Comparison of ENCODE assay signal across 8 cellular contexts in genomic region chr1:94481473-94481933, GRCh38.
A peak's percentile ranks its signal among the peaks of the same experiment; 100 is the strongest.
DNase-seq lines count a peak whose midpoint lies in the region; ATAC-seq and TF ChIP-seq lines count a peak whose summit lies in the region.

No MANE protein-coding gene starts in this region.

- H3K27ac Mint-ChIP-seq in activated T-cell treated with anti-CD3 and anti-CD28 coated beads, Interleukin-2, amount 50 U/mL, for 24 hours, result no peak overlapping the region

- no peaks in the 10 kb centered on the region for H3K9me3 Mint-ChIP-seq in activated T-cell treated with anti-CD3 and anti-CD28 coated beads, Interleukin-2, amount 50 U/mL, for 24 hours

- ATAC-seq in GM21390 (IDR thresholded peaks at IDR 0.05; ENCODE audit: unreplicated experiment), result peak; percentile 95

- H3K4me3 Mint-ChIP-seq in activated T-cell treated with anti-CD3 and anti-CD28 coated beads, Interleukin-2, amount 50 U/mL, for 24 hours, result no peak overlapping the region

- peak; percentile 72 for DNase-seq in Daoy (ENCODE audit: low read depth)
- peak; percentile 41 for DNase-seq in HS-27A (ENCODE audit: low read depth)
- peak; percentile 46 for DNase-seq in NOMO-1 treated with DMSO at 0.1 percent for 48 hours (lab: John Stamatoyannopoulos, UW; ENCODE audit: unreplicated experiment)
- peak; percentile 33 for DNase-seq in activated T-cell treated with anti-CD3 and anti-CD28 coated beads, Interleukin-2, amount 50 U/mL, for 24 hours
- peak; percentile 53 to 83 for DNase-seq in foreskin fibroblast
- DNase-seq in nucleus accumbens (lab: John Stamatoyannopoulos, UW), result peak in 47 of 56 donors; percentile 1 to 61 (median 14)
- DNase-seq in posterior vena cava (ENCODE audit: low spot score), result no peak

- peak; percentile 80 for TF ChIP-seq CTCF in foreskin fibroblast (IDR thresholded peaks at IDR 0.05; ENCODE audit: low read depth, low read length)

- peaks cover 2% of the 10 kb centered on the region for H3K4me1 Mint-ChIP-seq in activated T-cell treated with anti-CD3 and anti-CD28 coated beads, Interleukin-2, amount 50 U/mL, for 24 hours (ENCODE audit: low read depth)

- peaks cover 79% of the 10 kb centered on the region for H3K36me3 Mint-ChIP-seq in activated T-cell treated with anti-CD3 and anti-CD28 coated beads, Interleukin-2, amount 50 U/mL, for 24 hours (ENCODE audit: low read depth)

- H3K27me3 Mint-ChIP-seq in activated T-cell treated with anti-CD3 and anti-CD28 coated beads, Interleukin-2, amount 50 U/mL, for 24 hours, result no peaks in the 10 kb centered on the region

- H3K4me3 ChIP-seq in foreskin fibroblast (ENCODE audit: low read depth in 1 of 2, low read length in 2 of 2), result no peak overlapping the region

- intact Hi-C loops in posterior vena cava (cut with DNase I), result no loop called here
